ENCODE assay signal across 8 cellular contexts in genomic region chr20:25623225-25623735, GRCh38. TPM values are rescaled to one million over a fixed set of nuclear protein-coding genes. Genes with fewer than 3 reads are reported as not detected.
A peak's percentile ranks its signal among the peaks of the same experiment; 100 is the strongest.
DNase-seq lines count a peak whose midpoint lies in the region; ATAC-seq, FAIRE-seq and TF ChIP-seq lines count a peak whose summit lies in the region.

No MANE protein-coding gene starts in this region.

- POLR2A ChIA-PET in GM10248 (lab: Yijun Ruan, JAX) = no interaction called here

- H3K4me3 ChIP-seq in Karpas-422 (ENCODE audit: low read length) (peak overlapping the region; percentile 95), muscle layer of duodenum (ENCODE audit: low read depth in 1 of 2, low read length in 2 of 2) (peak overlapping the region; percentile 87 to 98), testis (peak overlapping the region; percentile 71 to 93)

- intact Hi-C loops in testis (cut with DNase I; ENCODE audit: low total_unique reads) = no loop called here

- FAIRE-seq in D721Med (lab: Jason Lieb, UNC) = no peak

- no peaks in the 10 kb centered on the region for H3K27me3 ChIP-seq in Karpas-422 (ENCODE audit: low read length)
- H3K27me3 ChIP-seq in muscle layer of duodenum (ENCODE audit: low read depth, low read length) = no peaks in the 10 kb centered on the region
- H3K27me3 ChIP-seq in testis = no peaks in the 10 kb centered on the region

- H3K36me3 ChIP-seq in Karpas-422 (ENCODE audit: insufficient read depth, low read length) (no peaks in the 10 kb centered on the region), muscle layer of duodenum (ENCODE audit: control insufficient read depth in 1 of 2, insufficient read depth in 2 of 2, low read length in 2 of 2) (no peaks in the 10 kb centered on the region), testis (ENCODE audit: low read depth, missing control alignments) (no peaks in the 10 kb centered on the region)

- H3K4me1 ChIP-seq in Karpas-422 (ENCODE audit: low read length) (peaks cover 36% of the 10 kb centered on the region), muscle layer of duodenum (ENCODE audit: control insufficient read depth in 1 of 2, insufficient read depth in 2 of 2, low read length in 2 of 2) (peaks cover 4 to 12% of the 10 kb centered on the region in 2 donors), testis (peaks cover 11% of the 10 kb centered on the region)

- H3K79me2 ChIP-seq in Karpas-422 (ENCODE audit: low read length) = peaks cover 74% of the 10 kb centered on the region

- peak; percentile 12 for ATAC-seq in GM21786 (IDR thresholded peaks at IDR 0.05; ENCODE audit: unreplicated experiment)

- no peaks in the 10 kb centered on the region for H4K20me1 ChIP-seq in Karpas-422 (ENCODE audit: insufficient read depth, low read depth, low read length)

- DNase-seq in GM10248 (ENCODE audit: extremely low spot score) = peak; percentile 45
- DNase-seq in Karpas-422 = peak; percentile 69
- peak; percentile 9 to 17 for DNase-seq in activated CD4-positive, alpha-beta T cell treated with anti-CD3 and anti-CD28 coated beads, Interleukin-2, amount 50 U/mL, for 24 hours (ENCODE audit: low read depth in 1 of 2, low spot score in 1 of 2)
- no peak for DNase-seq in epithelial cell of prostate (ENCODE audit: low read depth, low spot score)
- peak; percentile 65 for DNase-seq in testis
- no peak for DNase-seq in D721Med (ENCODE audit: insufficient read length, low spot score)

- CTCF ChIA-PET in GM10248 (lab: Yijun Ruan, JAX) = interaction anchor here (1.3 kb wide), 1 partner anchor 9 kb away, joined by 3 read pairs; no protein-coding TSS in a partner anchor

- TF ChIP-seq CTCF in GM10248 (IDR thresholded peaks at IDR 0.05; ENCODE audit: control extremely low read depth, extremely low read depth, low read depth, missing control alignments) (no peak), testis (IDR thresholded peaks at IDR 0.05) (no peak), D721Med (IDR thresholded peaks at IDR 0.05; ENCODE audit: insufficient read depth, missing control alignments) (no peak)

- peak overlapping the region; percentile 86 for H3K27ac ChIP-seq in Karpas-422 (ENCODE audit: low read length)
- H3K27ac ChIP-seq in epithelial cell of prostate = peak overlapping the region; percentile 96
- peak overlapping the region; percentile 32 for H3K27ac ChIP-seq in muscle layer of duodenum (ENCODE audit: low read length)
- peak overlapping the region; percentile 67 to 89 for H3K27ac ChIP-seq in testis

- peak overlapping the region; percentile 90 for H3K9ac ChIP-seq in Karpas-422 (ENCODE audit: low read length)

- no peaks in the 10 kb centered on the region for H3K9me2 ChIP-seq in Karpas-422 (replicated peaks; ENCODE audit: insufficient read depth, low read length)

- no peaks in the 10 kb centered on the region for H3K9me3 ChIP-seq in Karpas-422 (ENCODE audit: low read length)
- H3K9me3 ChIP-seq in muscle layer of duodenum (ENCODE audit: control insufficient read depth in 1 of 2, low read length in 2 of 2) = peaks cover 0 to 3% of the 10 kb centered on the region in 2 donors
- no peaks in the 10 kb centered on the region for H3K9me3 ChIP-seq in testis

- H2AFZ ChIP-seq in Karpas-422 (ENCODE audit: low read length) = peak overlapping the region; percentile 94

- WGBS in testis, 2 donors = 0% methylated on average over 45 of the region's 45 CpGs; no CpG with 5 or more reads in 1 of the 2 donors

- TF ChIP-seq POLR2A in testis (IDR thresholded peaks at IDR 0.05) = no peak

- peak overlapping the region; percentile 89 for H3K4me2 ChIP-seq in Karpas-422 (ENCODE audit: low read depth, low read length, poor library complexity, severe bottlenecking)

RNA-seq across cellular contexts. Expression of gene NANP, which starts 0.5 kb away (rescaled TPM):
- 3.5 and 5.1 TPM in 2 replicates for total RNA-seq in Karpas-422 (2014; rRNA removed; shearing (Covaris generic); ENCODE audit: low replicate concordance)
- total RNA-seq in testis = 1 to 10 TPM; 6.3 to 6.9 TPM
- polyA plus RNA-seq in testis (ENCODE audit: insufficient read depth, low read depth, low replicate concordance) = 4.4 TPM

RNA-seq across cellular contexts. Expression of gene NINL, which starts 37.9 kb away (rescaled TPM):
- total RNA-seq in Karpas-422 (2014; rRNA removed; shearing (Covaris generic); ENCODE audit: low replicate concordance) = 0.19 and 0.79 TPM in 2 replicates
- 10 to 100 TPM; 32.8 to 33.4 TPM for total RNA-seq in testis
- polyA plus RNA-seq in testis (ENCODE audit: insufficient read depth, low read depth, low replicate concordance) = 17.9 TPM

Comparison
In these comparisons a context has a peak if more than half of its experiments do, and no peak if none do; other contexts are left out.
1. DNase-seq: peak in GM10248 (single experiment), Karpas-422 (single experiment), activated CD4-positive, alpha-beta T cell treated with anti-CD3 and anti-CD28 coated beads, Interleukin-2, amount 50 U/mL, for 24 hours (2 of 2) and testis (single experiment); none in epithelial cell of prostate (single experiment) and D721Med (single experiment).
2. H3K27ac ChIP-seq: peak in every context shown above with its lines; median percentile 96 in epithelial cell of prostate; 86 in Karpas-422; 78 in testis; 32 in muscle layer of duodenum.
3. RNA of gene NINL, which starts 37.9 kb away (total RNA-seq): 32.8 to 33.4 TPM in testis; 0.19 to 0.79 TPM in Karpas-422; every median in the first group is over 10 times any median in the second.
4. Peak in every context shown above with its lines, with median percentiles within 50 percentile points of each other: H3K4me3 ChIP-seq.